Comparison of ENCODE assay signal across 13 cellular contexts in the genomic region with DNA sequence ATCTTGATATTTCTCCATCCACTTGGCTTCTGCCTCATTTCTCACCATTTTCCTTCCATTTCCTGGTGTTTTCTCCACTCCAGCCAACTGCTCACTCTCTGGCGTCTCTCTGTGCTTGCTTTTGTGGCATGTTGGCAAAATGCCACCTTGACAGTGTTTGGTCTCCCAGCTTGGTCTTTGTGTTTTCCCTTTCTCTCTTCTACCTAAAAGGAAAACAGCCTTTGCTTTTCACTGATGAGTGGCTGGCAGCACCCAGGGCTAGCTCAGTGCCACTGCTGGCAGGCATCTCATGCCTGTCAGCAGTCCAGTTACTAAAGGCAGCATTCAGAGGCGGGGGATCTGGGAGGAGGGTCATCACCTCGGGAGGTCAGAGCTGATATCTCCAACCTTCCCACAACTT. TPM values are rescaled to one million over a fixed set of nuclear protein-coding genes. Genes with fewer than 3 reads are reported as not detected.
DNase-seq lines count a peak whose midpoint lies in the region; ATAC-seq and TF ChIP-seq lines count a peak whose summit lies in the region.
"Had no signal": no experiment of that assay in that cellular context is flagged by ENCODE, and none has a peak within 500 bp of the region (broad histone marks: within the 10 kb centered on the region; RNA-seq: fewer than 3 reads in every experiment).

No MANE protein-coding gene starts in this region.

- no peak overlapping the region for H3K56ac ChIP-seq in mesendoderm (ENCODE audit: low read length)

- H2AK5ac ChIP-seq in mesendoderm (ENCODE audit: low read length): no peak overlapping the region

- H2BK120ac ChIP-seq in mesendoderm (ENCODE audit: low read depth, low read length): no peak overlapping the region

- no peaks in the 10 kb centered on the region for H3K79me1 ChIP-seq in mesendoderm (ENCODE audit: low read length)

- no peak overlapping the region for H4K5ac ChIP-seq in mesendoderm (ENCODE audit: low read length)

- no peak overlapping the region for H3K18ac ChIP-seq in mesendoderm (ENCODE audit: low read length)

- no peak overlapping the region for H2AFZ ChIP-seq in OCI-LY3 (ENCODE audit: low read depth, low read length)

- no peak overlapping the region for H4K8ac ChIP-seq in mesendoderm (ENCODE audit: low read depth, low read length)

- no peak overlapping the region for H3K9ac ChIP-seq in OCI-LY3 (ENCODE audit: low read length)
- H3K9ac ChIP-seq in mesendoderm (ENCODE audit: low read length): no peak overlapping the region

- no peak for TF ChIP-seq CTCF in OCI-LY3 (IDR thresholded peaks at IDR 0.05; ENCODE audit: low read depth, low read length)

- no peaks in the 10 kb centered on the region for H3K27me3 ChIP-seq in OCI-LY3 (ENCODE audit: low read depth, low read length)
- no peaks in the 10 kb centered on the region for H3K27me3 ChIP-seq in mesendoderm (ENCODE audit: insufficient read depth, low read length, poor library complexity)

- H3K36me3 ChIP-seq in OCI-LY3 (replicated peaks; ENCODE audit: low read depth, low read length) (peaks cover 22% of the 10 kb centered on the region), mesendoderm (ENCODE audit: control insufficient read depth, insufficient read depth, low read length) (no peaks in the 10 kb centered on the region)

- peak; percentile 36 for DNase-seq in DMS53 (lab: John Stamatoyannopoulos, UW)
- peak; percentile 21 for DNase-seq in NCI-H1694 treated with DMSO at 0.1 percent for 48 hours (lab: John Stamatoyannopoulos, UW)
- DNase-seq in mesendoderm: no peak
- DNase-seq in activated gamma-delta T cell treated with Interleukin-2 at 50 U/mL for 16 hours: no peak
- no peak for DNase-seq in stimulated activated CD4-positive, alpha-beta T cell treated with anti-CD3 and anti-CD28 coated beads, Interleukin-15, amount 100 ng/mL, for 24 hours
- DNase-seq: activated CD8-positive, alpha-beta memory T cell treated with anti-CD3 and anti-CD28 coated beads for 24 hours; activated effector memory CD4-positive, alpha-beta T cell treated with Interleukin-2 at 50 U/mL for 16 hours; effector memory CD8-positive, alpha-beta T cell; islet precursor cell had no signal

- H2BK15ac ChIP-seq in mesendoderm (replicated peaks; ENCODE audit: low read depth): no peak overlapping the region

- H3K23ac ChIP-seq in mesendoderm (ENCODE audit: low read length): no peak overlapping the region

- WGBS in mesendoderm (ENCODE audit: extremely low coverage, insufficient coverage, low lambda C conversion rate): no CpG with 5 or more reads among the region's 3 CpGs

- H3K27ac ChIP-seq in OCI-LY3 (ENCODE audit: low read length) (peak overlapping the region; percentile 97), mesendoderm (ENCODE audit: low read depth, low read length) (no peak overlapping the region)

- H3K4ac ChIP-seq in mesendoderm (ENCODE audit: low read depth, low read length): peak overlapping the region; percentile 63

- H3K79me2 ChIP-seq in OCI-LY3 (ENCODE audit: low read length): no peaks in the 10 kb centered on the region
- H3K79me2 ChIP-seq in mesendoderm (ENCODE audit: control insufficient read depth, insufficient read depth, low read length): no peaks in the 10 kb centered on the region

- H4K20me1 ChIP-seq in OCI-LY3 (ENCODE audit: insufficient read depth, low read length): no peaks in the 10 kb centered on the region

- H3K4me3 ChIP-seq in OCI-LY3 (ENCODE audit: low read length) (no peak overlapping the region), mesendoderm (ENCODE audit: low read length) (no peak overlapping the region)
- H3K4me3 ChIP-seq: GM12878 had no signal

- no peak overlapping the region for H3K4me2 ChIP-seq in OCI-LY3 (ENCODE audit: low read length)
- H3K4me2 ChIP-seq in mesendoderm (ENCODE audit: low read length): no peak overlapping the region

- H3K4me1 ChIP-seq in OCI-LY3 (ENCODE audit: low read length) (peaks cover 50% of the 10 kb centered on the region), mesendoderm (ENCODE audit: control insufficient read depth, low read depth, low read length) (peaks cover 1% of the 10 kb centered on the region)

- no peak overlapping the region for H2BK5ac ChIP-seq in mesendoderm (ENCODE audit: low read length)

- ATAC-seq in GM21526 (IDR thresholded peaks at IDR 0.05; ENCODE audit: low FRiP score, unreplicated experiment) (no peak), HG03378 (IDR thresholded peaks at IDR 0.05; ENCODE audit: unreplicated experiment) (no peak)
- ATAC-seq: effector memory CD8-positive, alpha-beta T cell; GM12878 had no signal

- H3K9me3 ChIP-seq in OCI-LY3 (ENCODE audit: insufficient read depth, low read length): no peaks in the 10 kb centered on the region

RNA-seq across cellular contexts. Expression of gene DSCAM, which starts 55.3 kb away (rescaled TPM):
- polyA plus RNA-seq in mesendoderm (2013, experiment 1 of 2): 0.07 TPM
- 0.07 TPM for polyA plus RNA-seq in mesendoderm (2013, experiment 2 of 2)
- polyA plus RNA-seq: GM12878 had no signal

Comparison
In these comparisons a context has a peak if more than half of its experiments do, and no peak if none do; other contexts are left out.
1. DNase-seq: peak in DMS53 (single experiment) and NCI-H1694 treated with DMSO at 0.1 percent for 48 hours (single experiment); none in mesendoderm (single experiment), activated gamma-delta T cell treated with Interleukin-2 at 50 U/mL for 16 hours (single experiment) and stimulated activated CD4-positive, alpha-beta T cell treated with anti-CD3 and anti-CD28 coated beads, Interleukin-15, amount 100 ng/mL, for 24 hours (single experiment).